8 cellular contexts compared by ENCODE assay signal in genomic region chr10:101066890-101067355, GRCh38. TPM values are rescaled to one million over a fixed set of nuclear protein-coding genes. Genes with fewer than 3 reads are reported as not detected.
DNase-seq lines count a peak whose midpoint lies in the region; TF ChIP-seq lines count a peak whose summit lies in the region.

No MANE protein-coding gene starts in this region.

- H3K4me2 ChIP-seq in KMS-11: peak overlapping the region; percentile 66

- H3K27me3 Mint-ChIP-seq in mesothelial cell of epicardium (ENCODE audit: low read depth): peaks cover 51% of the 10 kb centered on the region

- no peaks in the 10 kb centered on the region for H4K20me1 ChIP-seq in KMS-11 (ENCODE audit: insufficient read depth)

- peaks cover 33% of the 10 kb centered on the region for H3K4me1 ChIP-seq in KMS-11 (ENCODE audit: low read depth, poor library complexity, severe bottlenecking)
- H3K4me1 ChIP-seq in breast epithelium: peaks cover 7 to 8% of the 10 kb centered on the region in 2 donors

- H3K36me3 ChIP-seq in KMS-11 (ENCODE audit: insufficient read depth) (no peaks in the 10 kb centered on the region), breast epithelium (no peaks in the 10 kb centered on the region)

- intact Hi-C loops in breast epithelium (cut with DNase I; ENCODE audit: low total_unique reads): no loop called here

- no peaks in the 10 kb centered on the region for H3K9me3 ChIP-seq in breast epithelium

- DNase-seq in AG09309 (ENCODE audit: low read depth) (no peak), breast epithelium (ENCODE audit: low spot score in 2 of 2) (no peak), mesothelial cell of epicardium (ENCODE audit: low spot score in 2 of 2, unreplicated experiment in 2 of 2) (no peak), amniotic stem cell (lab: John Stamatoyannopoulos, UW) (no peak), SIG-M5 treated with dmso at 0.1 percent for 504 hours (lab: John Stamatoyannopoulos, UW; ENCODE audit: unreplicated experiment) (no peak), GM03348 (ENCODE audit: low spot score) (no peak)
- DNase-seq in stimulated activated CD4-positive, alpha-beta T cell treated with anti-CD3 and anti-CD28 coated beads, Interleukin-12 subunit alpha, Interleukin-12 subunit beta, amount 100 ng/mL, for 4 hours: no peak

- H3K4me3 ChIP-seq in AG09309 (ENCODE audit: control insufficient read depth, low read depth, low read length): peak overlapping the region; percentile 65
- no peak overlapping the region for H3K4me3 ChIP-seq in KMS-11 (IDR thresholded peaks at IDR 0.05; ENCODE audit: insufficient read depth, low read depth, low read length)
- H3K4me3 ChIP-seq in breast epithelium: peak overlapping the region; percentile 40 to 77 (median 61)

- no peak for TF ChIP-seq POLR2A in breast epithelium (IDR thresholded peaks at IDR 0.05)

- peak overlapping the region; percentile 87 for H2AFZ ChIP-seq in KMS-11 (ENCODE audit: low read depth)

- H3K79me2 ChIP-seq in KMS-11 (ENCODE audit: insufficient read depth, low read depth): no peaks in the 10 kb centered on the region; the same call in 1 of the 2 replicates

- no peaks in the 10 kb centered on the region for H3K9me3 Mint-ChIP-seq in mesothelial cell of epicardium

- H3K9ac ChIP-seq in KMS-11: peak overlapping the region; percentile 76

- peak overlapping the region; percentile 77 for H3K27ac Mint-ChIP-seq in mesothelial cell of epicardium

- TF ChIP-seq CTCF in AG09309 (IDR thresholded peaks at IDR 0.05; ENCODE audit: control insufficient read depth, insufficient read depth, low read depth, low read length, missing control alignments): no peak
- TF ChIP-seq CTCF in KMS-11 (conservative IDR thresholded peaks at IDR 0.05; ENCODE audit: low read depth, low read length): no peak
- TF ChIP-seq CTCF in breast epithelium (IDR thresholded peaks at IDR 0.05): no peak
- no peak for TF ChIP-seq CTCF in mesothelial cell of epicardium (IDR thresholded peaks at IDR 0.05; ENCODE audit: unreplicated experiment)

- peaks cover 38% of the 10 kb centered on the region for H3K4me1 Mint-ChIP-seq in mesothelial cell of epicardium

- peak overlapping the region; percentile 58 for H3K27ac ChIP-seq in KMS-11
- H3K27ac ChIP-seq in breast epithelium: peak overlapping the region; percentile 26 to 87

- no peaks in the 10 kb centered on the region for H3K36me3 Mint-ChIP-seq in mesothelial cell of epicardium

- H3K27me3 ChIP-seq in KMS-11 (ENCODE audit: insufficient read depth, low read depth) (no peaks in the 10 kb centered on the region), breast epithelium (peaks cover under 1 to 1% of the 10 kb centered on the region in 2 donors)

- H3K4me3 Mint-ChIP-seq in mesothelial cell of epicardium: peak overlapping the region; percentile 82

RNA-seq across cellular contexts. Expression of gene KAZALD1, which starts 5.1 kb away (rescaled TPM):
- 1 to 10 TPM; 2.8 to 4.9 (median 4.5) TPM for total RNA-seq in breast epithelium
- total RNA-seq in mesothelial cell of epicardium: 15.9 to 17.5 TPM (median 16.8 TPM) in 3 replicates

RNA-seq across cellular contexts. Expression of gene SFXN3, which starts 35.9 kb away (rescaled TPM):
- total RNA-seq in breast epithelium (10 to 100 TPM; 63.7 to 90.4 (median 75.7) TPM), mesothelial cell of epicardium (14.8 to 17.4 TPM (median 17.1 TPM) in 3 replicates)

RNA-seq across cellular contexts. Expression of gene PDZD7, which starts 36.0 kb away (rescaled TPM):
- total RNA-seq in breast epithelium (1 to 10 TPM in 1 of 3 donors, under 1 TPM in 2; 0.48 to 2.3 (median 0.66) TPM), mesothelial cell of epicardium (1.2 to 1.8 TPM (median 1.8 TPM) in 3 replicates)
